Comparison of ENCODE assay signal across 28 cellular contexts in genomic region chr12:89593233-89593632, GRCh38.
"Had no signal": no experiment of that assay in that cellular context is flagged by ENCODE, and none has a peak within 500 bp of the region (broad histone marks: within the 10 kb centered on the region; RNA-seq: fewer than 3 reads in every experiment).

No MANE protein-coding gene starts in this region.

- H3K9me3 ChIP-seq: adrenal gland, body of pancreas, esophagus squamous epithelium, left ventricle myocardium inferior, testis, transverse colon had no signal

- DNase-seq: activated CD4-positive, alpha-beta T cell treated with anti-CD3 and anti-CD28 coated beads for 4 hours; activated CD4-positive, alpha-beta T cell treated with anti-CD3 and anti-CD28 coated beads, Interleukin-2, amount 50 U/mL, for 4 hours; activated effector memory CD4-positive, alpha-beta T cell treated with anti-CD3 and anti-CD28 coated beads, Interleukin-2, amount 50 U/mL, for 16 hours; activated naive CD4-positive, alpha-beta T cell treated with anti-CD3 and anti-CD28 coated beads for 36 hours; activated naive CD8-positive, alpha-beta T cell treated with anti-CD3 and anti-CD28 coated beads for 36 hours; activated T-cell treated with anti-CD3 and anti-CD28 coated beads for 4 hours; adrenal gland; aorta; body of pancreas; cortex of kidney; endodermal cell; esophagus squamous epithelium; foreskin melanocyte; islet precursor cell; left ventricle myocardium inferior; naive B cell; occipital lobe; right cardiac atrium; stimulated activated CD4-positive, alpha-beta T cell treated with anti-CD3 and anti-CD28 coated beads, Interleukin-15, amount 100 ng/mL, for 24 hours; stimulated activated CD4-positive, alpha-beta T cell treated with anti-CD3 and anti-CD28 coated beads, Interleukin-2, amount 100 ng/mL, for 24 hours; stimulated activated naive CD4-positive, alpha-beta T cell treated with Interleukin-2 at 50 U/mL for 16 hours; SW 1271; T-helper 9 cell; testis; transverse colon had no signal

- H3K27me3 ChIP-seq: adrenal gland, body of pancreas, cardiac muscle cell, esophagus squamous epithelium, testis, transverse colon had no signal

- ATAC-seq: body of pancreas, right cardiac atrium had no signal

- H3K27me3 Mint-ChIP-seq: activated naive CD8-positive, alpha-beta T cell treated with anti-CD3 and anti-CD28 coated beads for 36 hours; naive B cell had no signal

- H3K4me3 Mint-ChIP-seq: activated naive CD4-positive, alpha-beta T cell treated with anti-CD3 and anti-CD28 coated beads for 36 hours; activated naive CD8-positive, alpha-beta T cell treated with anti-CD3 and anti-CD28 coated beads for 36 hours; activated T-helper 1 cell treated with anti-CD3 and anti-CD28 coated beads, Interleukin-12 subunit alpha, Interleukin-12 subunit beta, Interleukin-2, Interleukin-4 antibody, amounts not matched to agents 30 ng/mL and 10 ng/mL and 1 ng/mL, durations not matched to agents 14 hours and 24 hours and 36 hours; endodermal cell; naive B cell; T-helper 1 cell treated with Interleukin-12 subunit alpha and Interleukin-12 subunit beta and Interleukin-4 antibody, amounts not matched to agents 30 μg/mL and 1 μg/mL, for 36 hours had no signal

- H3K4me1 ChIP-seq: adrenal gland, body of pancreas, esophagus squamous epithelium, left ventricle myocardium inferior, testis, transverse colon had no signal

- H3K36me3 ChIP-seq: cardiac muscle cell had no signal

- H3K4me3 ChIP-seq: adrenal gland, body of pancreas, cardiac muscle cell, esophagus squamous epithelium, left ventricle myocardium inferior, testis, transverse colon had no signal

- H3K27ac Mint-ChIP-seq: activated naive CD4-positive, alpha-beta T cell treated with anti-CD3 and anti-CD28 coated beads for 36 hours; activated naive CD8-positive, alpha-beta T cell treated with anti-CD3 and anti-CD28 coated beads for 36 hours; activated T-helper 1 cell treated with anti-CD3 and anti-CD28 coated beads, Interleukin-12 subunit alpha, Interleukin-12 subunit beta, Interleukin-2, Interleukin-4 antibody, amounts not matched to agents 30 ng/mL and 10 ng/mL and 1 ng/mL, durations not matched to agents 14 hours and 24 hours and 36 hours; T-helper 1 cell treated with Interleukin-12 subunit alpha and Interleukin-12 subunit beta and Interleukin-4 antibody, amounts not matched to agents 30 μg/mL and 1 μg/mL, for 36 hours had no signal

- H3K27ac ChIP-seq: adrenal gland, body of pancreas, cardiac muscle cell, esophagus squamous epithelium, left ventricle myocardium inferior, testis, transverse colon had no signal

- H3K9me3 Mint-ChIP-seq: activated naive CD4-positive, alpha-beta T cell treated with anti-CD3 and anti-CD28 coated beads for 36 hours; activated naive CD8-positive, alpha-beta T cell treated with anti-CD3 and anti-CD28 coated beads for 36 hours; activated T-helper 1 cell treated with anti-CD3 and anti-CD28 coated beads, Interleukin-12 subunit alpha, Interleukin-12 subunit beta, Interleukin-2, Interleukin-4 antibody, amounts not matched to agents 30 ng/mL and 10 ng/mL and 1 ng/mL, durations not matched to agents 14 hours and 24 hours and 36 hours; endodermal cell; naive B cell; T-helper 1 cell treated with Interleukin-12 subunit alpha and Interleukin-12 subunit beta and Interleukin-4 antibody, amounts not matched to agents 30 μg/mL and 1 μg/mL, for 36 hours had no signal
